In the genomic region with DNA sequence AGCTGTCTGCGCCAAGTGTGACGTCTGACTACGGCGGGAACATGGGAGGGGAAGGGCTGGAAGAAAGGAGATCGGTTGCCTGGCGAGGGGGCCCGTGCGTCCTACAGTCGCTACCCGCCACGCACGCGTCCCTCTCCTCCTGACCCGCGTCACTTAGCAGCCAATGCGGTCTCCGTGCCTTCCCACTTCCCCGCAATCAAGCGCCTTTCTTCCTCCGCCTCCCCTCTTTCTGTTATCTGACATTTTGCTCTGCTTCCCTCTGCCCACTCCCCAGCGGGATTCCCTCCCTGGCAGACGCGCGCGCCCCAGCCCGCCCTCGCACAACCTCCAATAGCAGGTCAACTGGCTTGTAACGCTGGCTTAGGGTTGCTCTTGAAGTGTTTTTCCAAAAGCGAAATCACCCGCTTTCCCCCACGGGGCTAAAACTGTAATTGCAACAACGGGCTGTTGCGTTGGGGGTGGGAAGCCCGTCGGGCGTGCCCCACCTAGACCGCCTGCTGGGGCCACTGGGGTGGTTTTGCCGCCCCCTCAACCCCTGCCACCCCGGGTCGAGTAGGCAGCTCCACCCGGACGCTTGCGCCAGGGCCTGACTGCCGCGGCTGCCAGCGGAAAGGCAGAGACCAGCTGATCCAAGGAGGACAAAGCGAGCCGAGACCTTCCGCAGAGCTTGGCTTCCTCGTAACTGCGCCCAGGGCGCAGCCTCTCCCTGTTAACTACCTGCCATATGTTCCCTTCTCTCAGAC, we compare ENCODE assay signal across 8 cellular contexts. TPM values are rescaled to one million over a fixed set of nuclear protein-coding genes. Genes with fewer than 3 reads are reported as not detected.
A peak's percentile ranks its signal among the peaks of the same experiment; 100 is the strongest.
DNase-seq lines count a peak whose midpoint lies in the region; ATAC-seq, FAIRE-seq and TF ChIP-seq lines count a peak whose summit lies in the region.

No MANE protein-coding gene starts in this region.

- no peaks in the 10 kb centered on the region for H4K20me1 ChIP-seq in fibroblast of lung (ENCODE audit: control insufficient read depth, extremely low read depth, insufficient read depth, low read length)

- peak overlapping the region; percentile 89 to 96 (median 92) for H3K4me3 Mint-ChIP-seq in CD4-positive, alpha-beta memory T cell
- H3K4me3 Mint-ChIP-seq in naive thymus-derived CD4-positive, alpha-beta T cell: peak overlapping the region; percentile 87 to 98 (median 93)

- ATAC-seq in GM18909 (IDR thresholded peaks at IDR 0.05; ENCODE audit: poor library complexity, unreplicated experiment) (peak; percentile 43), HG03095 (IDR thresholded peaks at IDR 0.05; ENCODE audit: unreplicated experiment) (peak; percentile 29)
- peak; percentile 38 for ATAC-seq in naive thymus-derived CD4-positive, alpha-beta T cell

- CTCF ChIA-PET in CD4-positive, alpha-beta memory T cell (lab: Charles Lee; ENCODE audit: partially characterized antibody): interaction anchor here (1.4 to 7.8 kb wide), 4 partner anchors 11 to 1030 kb away, joined by 5 to 124 read pairs (median 16); no protein-coding TSS in a partner anchor
- CTCF ChIA-PET in naive thymus-derived CD4-positive, alpha-beta T cell (lab: Charles Lee): interaction anchor here (2.7 to 4.0 kb wide), 2 partner anchors 10 to 1022 kb away, joined by 9 to 38 read pairs; no protein-coding TSS in a partner anchor

- peaks cover 20% of the 10 kb centered on the region for H3K4me1 ChIP-seq in CD4-positive, alpha-beta memory T cell (ENCODE audit: insufficient read depth, low read length)
- no peaks in the 10 kb centered on the region for H3K4me1 ChIP-seq in fibroblast of lung (ENCODE audit: control insufficient read depth, extremely low read depth, insufficient read depth, low read length)
- H3K4me1 ChIP-seq in naive thymus-derived CD4-positive, alpha-beta T cell (ENCODE audit: control insufficient read depth in 2 of 2, insufficient read depth in 2 of 2, low read length in 2 of 2): peaks cover 0 to 7% of the 10 kb centered on the region in 2 donors

- H2AFZ ChIP-seq in fibroblast of lung (ENCODE audit: low read length): peak overlapping the region; percentile 93

- no peak overlapping the region for H3K27ac ChIP-seq in CD4-positive, alpha-beta memory T cell (ENCODE audit: low read depth, low read length)
- peak overlapping the region; percentile 83 for H3K27ac ChIP-seq in fibroblast of lung (ENCODE audit: insufficient read depth, low read length)
- H3K27ac ChIP-seq in naive thymus-derived CD4-positive, alpha-beta T cell (ENCODE audit: low read depth, low read length): no peak overlapping the region

- peak in 3 of 5 donors; percentile 12 to 15 (median 14) for DNase-seq in CD4-positive, alpha-beta memory T cell
- DNase-seq in NCI-H345 (lab: John Stamatoyannopoulos, UW) (peak; percentile 85), fibroblast of lung (ENCODE audit: low read depth in 2 of 2) (peak; percentile 71 to 76), urothelium cell line (ENCODE audit: low spot score) (peak; percentile 31)
- peak; percentile 72 for DNase-seq in activated CD8-positive, alpha-beta memory T cell treated with anti-CD3 and anti-CD28 coated beads for 24 hours
- DNase-seq in naive thymus-derived CD4-positive, alpha-beta T cell: peak in 8 of 9 donors; percentile 16 to 36 (median 24)

- H3K27me3 Mint-ChIP-seq in CD4-positive, alpha-beta memory T cell: peaks cover 13 to 26% of the 10 kb centered on the region in 2 donors
- H3K27me3 Mint-ChIP-seq in naive thymus-derived CD4-positive, alpha-beta T cell: peaks cover 28 to 58% (median 41%) of the 10 kb centered on the region in 5 donors

- H3K27me3 ChIP-seq in CD4-positive, alpha-beta memory T cell (ENCODE audit: insufficient read depth, low read length): peaks cover 6% of the 10 kb centered on the region
- H3K27me3 ChIP-seq in fibroblast of lung (ENCODE audit: control insufficient read depth, insufficient read depth, low read length): no peaks in the 10 kb centered on the region
- no peaks in the 10 kb centered on the region for H3K27me3 ChIP-seq in naive thymus-derived CD4-positive, alpha-beta T cell (ENCODE audit: control insufficient read depth in 2 of 2, insufficient read depth in 2 of 2, low read length in 2 of 2)

- peaks cover 0 to 11% (median 3%) of the 10 kb centered on the region in 8 donors for H3K9me3 Mint-ChIP-seq in CD4-positive, alpha-beta memory T cell
- H3K9me3 Mint-ChIP-seq in naive thymus-derived CD4-positive, alpha-beta T cell: peaks cover 0 to 8% (median 5%) of the 10 kb centered on the region in 11 donors

- intact Hi-C loops in CD4-positive, alpha-beta memory T cell (cut with micrococcal nuclease): loop anchor here (5.0 kb wide), 1 partner anchor 1495 kb away; no protein-coding TSS in a partner anchor
- intact Hi-C loops in naive thymus-derived CD4-positive, alpha-beta T cell (cut with micrococcal nuclease): loop anchor here (5.0 kb wide), 3 partner anchors 60 to 800 kb away; no protein-coding TSS in a partner anchor

- no peaks in the 10 kb centered on the region for H3K36me3 ChIP-seq in CD4-positive, alpha-beta memory T cell (ENCODE audit: insufficient read depth, low read length)
- H3K36me3 ChIP-seq in fibroblast of lung (ENCODE audit: control insufficient read depth, insufficient read depth, low read length): no peaks in the 10 kb centered on the region
- peaks cover 0 to 6% (median 0%) of the 10 kb centered on the region in 3 experiments for H3K36me3 ChIP-seq in naive thymus-derived CD4-positive, alpha-beta T cell (ENCODE audit: control insufficient read depth in 2 of 3, insufficient read depth in 3 of 3, low read length in 3 of 3)

- peaks cover 5 to 21% (median 15%) of the 10 kb centered on the region in 4 donors for H3K4me1 Mint-ChIP-seq in CD4-positive, alpha-beta memory T cell
- H3K4me1 Mint-ChIP-seq in naive thymus-derived CD4-positive, alpha-beta T cell: peaks cover 0 to 18% (median 13%) of the 10 kb centered on the region in 7 donors

- H3K79me2 ChIP-seq in fibroblast of lung (ENCODE audit: control insufficient read depth, insufficient read depth, low read length): no peaks in the 10 kb centered on the region

- peak overlapping the region; percentile 62 for H3K9ac ChIP-seq in fibroblast of lung (ENCODE audit: insufficient read depth, low read length)

- peak overlapping the region in 1 of 7 donors; percentile 77 for H3K27ac Mint-ChIP-seq in CD4-positive, alpha-beta memory T cell
- peak overlapping the region in 5 of 9 donors; percentile 56 to 90 (median 82) for H3K27ac Mint-ChIP-seq in naive thymus-derived CD4-positive, alpha-beta T cell

- peak overlapping the region; percentile 23 to 76 for H3K4me3 ChIP-seq in CD4-positive, alpha-beta memory T cell (ENCODE audit: low read length in 2 of 2)
- peak overlapping the region; percentile 68 to 84 (median 83) for H3K4me3 ChIP-seq in fibroblast of lung (replicated peaks in 1 of 4; ENCODE audit: control extremely low read depth in 1 of 4, insufficient read depth in 1 of 4, low read depth in 3 of 4, low read length in 4 of 4)
- H3K4me3 ChIP-seq in naive thymus-derived CD4-positive, alpha-beta T cell (ENCODE audit: low read length): peak overlapping the region; percentile 64

- H3K4me2 ChIP-seq in fibroblast of lung (ENCODE audit: extremely low read depth, insufficient read depth, low read length): peak overlapping the region; percentile 94

- no peaks in the 10 kb centered on the region for H3K9me3 ChIP-seq in CD4-positive, alpha-beta memory T cell (ENCODE audit: control insufficient read depth in 1 of 2, low read length in 2 of 2)
- H3K9me3 ChIP-seq in fibroblast of lung (ENCODE audit: control insufficient read depth, insufficient read depth, low read depth, low read length): no peaks in the 10 kb centered on the region
- no peaks in the 10 kb centered on the region for H3K9me3 ChIP-seq in naive thymus-derived CD4-positive, alpha-beta T cell (ENCODE audit: control insufficient read depth in 2 of 3, low read length in 3 of 3)

- POLR2A ChIA-PET in CD4-positive, alpha-beta memory T cell (lab: Charles Lee; ENCODE audit: partially characterized antibody): no interaction called here
- POLR2A ChIA-PET in naive thymus-derived CD4-positive, alpha-beta T cell (lab: Charles Lee): no interaction called here

- peaks cover 3% of the 10 kb centered on the region in 2 donors for H3K36me3 Mint-ChIP-seq in CD4-positive, alpha-beta memory T cell
- peaks cover 0 to 3% (median 0%) of the 10 kb centered on the region in 5 donors for H3K36me3 Mint-ChIP-seq in naive thymus-derived CD4-positive, alpha-beta T cell

- peak; percentile 32 to 48 for TF ChIP-seq CTCF in fibroblast of lung (conservative IDR thresholded peaks at IDR 0.05 in 1 of 2, IDR thresholded peaks at IDR 0.05 in 1 of 2; ENCODE audit: low read depth in 1 of 2, low read length in 2 of 2)

- FAIRE-seq in urothelium cell line (lab: Jason Lieb, UNC): no peak

RNA-seq across cellular contexts. Expression of a gene that starts 6.2 kb away (rescaled TPM):
- total RNA-seq in CD4-positive, alpha-beta memory T cell: under 1 TPM; 0.12 to 0.14 TPM
- under 1 TPM; 0.11 to 0.13 TPM for polyA plus RNA-seq in CD4-positive, alpha-beta memory T cell
- total RNA-seq in fibroblast of lung: 38.1 and 41.9 TPM in 2 replicates
- polyA plus RNA-seq in fibroblast of lung: 5.1 and 6.5 TPM in 2 replicates
- polyA plus RNA-seq in fibroblast of lung (2012): 8.2 and 9.9 TPM in 2 replicates
- 1.8 and 2.7 TPM in 2 replicates for polyA minus RNA-seq in fibroblast of lung (ENCODE audit: low replicate concordance)
- total RNA-seq in naive thymus-derived CD4-positive, alpha-beta T cell: 10 to 100 TPM in 1 of 5 experiments, 1 to 10 TPM in 3, under 1 TPM in 1; 0.73 to 11.0 (median 1.4) TPM
- 1 to 10 TPM; 1.0 to 1.5 TPM for polyA plus RNA-seq in naive thymus-derived CD4-positive, alpha-beta T cell

Comparison
In these comparisons a context has a peak if more than half of its experiments do, and no peak if none do; other contexts are left out.
1. DNase-seq: peak in every context shown above with its lines; median percentile 85 in NCI-H345; 74 in fibroblast of lung; 72 in activated CD8-positive, alpha-beta memory T cell treated with anti-CD3 and anti-CD28 coated beads for 24 hours; 31 in urothelium cell line; 24 in naive thymus-derived CD4-positive, alpha-beta T cell; 14 in CD4-positive, alpha-beta memory T cell.